Comparison of ENCODE assay signal across 1 cellular context in genomic region chr2:38685116-38685735, GRCh38.
A peak's percentile ranks its signal among the peaks of the same experiment; 100 is the strongest.
TF ChIP-seq lines count a peak whose summit lies in the region.

No MANE protein-coding gene starts in this region.

TF ChIP-seq in HepG2, 621 proteins besides CTCF, POLR2A, EP300 and RAD21 (continued from another document and continues in another):
- TF ChIP-seq ZNF235 (CRISPR knock-in tag; IDR thresholded peaks at IDR 0.05; ENCODE audit: borderline replicate concordance) (no peak), ZNF343 (CRISPR knock-in tag; IDR thresholded peaks at IDR 0.05) (no peak), ZKSCAN8 (CRISPR knock-in tag; IDR thresholded peaks at IDR 0.05; ENCODE audit: borderline replicate concordance) (peak; percentile 63), MYPOP (CRISPR knock-in tag; IDR thresholded peaks at IDR 0.05) (peak; percentile 34; the same call in 1 of the 2 replicates), HES4 (CRISPR knock-in tag; IDR thresholded peaks at IDR 0.05; ENCODE audit: borderline replicate concordance) (no peak), PLSCR1 (CRISPR knock-in tag; IDR thresholded peaks at IDR 0.05; ENCODE audit: borderline replicate concordance) (no peak), PHB2 (IDR thresholded peaks at IDR 0.05; ENCODE audit: partially characterized antibody) (no peak), GLI4 (CRISPR knock-in tag; IDR thresholded peaks at IDR 0.05; ENCODE audit: borderline replicate concordance) (no peak), CSRNP1 (CRISPR knock-in tag; IDR thresholded peaks at IDR 0.05) (0 out of 2 replicates have a peak, but pooled peaks have one; percentile 43), TRIM22 (IDR thresholded peaks at IDR 0.05) (no peak), ZXDC (CRISPR knock-in tag; IDR thresholded peaks at IDR 0.05) (no peak), ZMAT3 (CRISPR knock-in tag; conservative IDR thresholded peaks at IDR 0.05) (no peak), HOXA3 (CRISPR knock-in tag; IDR thresholded peaks at IDR 0.05) (no peak; the same call in none of the 2 replicates), HDAC1 (CRISPR knock-in tag; IDR thresholded peaks at IDR 0.05) (peak; percentile 65), NONO (IDR thresholded peaks at IDR 0.05) (no peak), NONO (CRISPR knock-in tag; conservative IDR thresholded peaks at IDR 0.05) (no peak), HNF4G (IDR thresholded peaks at IDR 0.05; ENCODE audit: borderline replicate concordance, low read depth, low read length) (0 out of 2 replicates have a peak, but pooled peaks have one; percentile 25), HNF4G (CRISPR knock-in tag; IDR thresholded peaks at IDR 0.05; ENCODE audit: borderline replicate concordance, low read depth) (no peak), CHD4 (IDR thresholded peaks at IDR 0.05; ENCODE audit: borderline replicate concordance, low read length) (no peak), ZBTB14 (CRISPR knock-in tag; IDR thresholded peaks at IDR 0.05) (no peak), SRSF4 (IDR thresholded peaks at IDR 0.05; ENCODE audit: low read depth, low read length, poor library complexity, severe bottlenecking) (no peak), ZNF430 (CRISPR knock-in tag; IDR thresholded peaks at IDR 0.05) (0 out of 2 replicates have a peak, but pooled peaks have one; percentile 26), ZNF816 (CRISPR knock-in tag; IDR thresholded peaks at IDR 0.05; ENCODE audit: borderline replicate concordance) (no peak), RELA (CRISPR knock-in tag; IDR thresholded peaks at IDR 0.05) (no peak), XBP1 (CRISPR knock-in tag; IDR thresholded peaks at IDR 0.05) (no peak), UBTF (CRISPR knock-in tag; IDR thresholded peaks at IDR 0.05) (no peak), ZKSCAN5 (CRISPR knock-in tag; IDR thresholded peaks at IDR 0.05) (0 out of 2 replicates have a peak, but pooled peaks have one; percentile 60), ZBTB37 (CRISPR knock-in tag; IDR thresholded peaks at IDR 0.05) (peak; percentile 99), SCMH1 (CRISPR knock-in tag; IDR thresholded peaks at IDR 0.05; ENCODE audit: borderline replicate concordance) (no peak), ZNF44 (CRISPR knock-in tag; IDR thresholded peaks at IDR 0.05) (no peak), ZFX (CRISPR knock-in tag; IDR thresholded peaks at IDR 0.05; ENCODE audit: low read depth) (peak; percentile 39; the same call in 1 of the 2 replicates), ZFP36 (IDR thresholded peaks at IDR 0.05; ENCODE audit: borderline replicate concordance, low read depth, low read length, partially characterized antibody) (no peak), FOXA3 (CRISPR knock-in tag; IDR thresholded peaks at IDR 0.05) (peak; percentile 85), RFXAP (CRISPR knock-in tag; IDR thresholded peaks at IDR 0.05; ENCODE audit: borderline replicate concordance) (no peak), ZNF710 (CRISPR knock-in tag; IDR thresholded peaks at IDR 0.05; ENCODE audit: borderline replicate concordance) (0 out of 2 replicates have a peak, but pooled peaks have one; percentile 18), MTA3 (CRISPR knock-in tag; IDR thresholded peaks at IDR 0.05) (no peak), ZNF432 (CRISPR knock-in tag; IDR thresholded peaks at IDR 0.05; ENCODE audit: borderline replicate concordance) (no peak), ZNF761 (CRISPR knock-in tag; conservative IDR thresholded peaks at IDR 0.05) (no peak), ATF2 (CRISPR knock-in tag; IDR thresholded peaks at IDR 0.05) (0 out of 2 replicates have a peak, but pooled peaks have one; percentile 29), CENPX (CRISPR knock-in tag; IDR thresholded peaks at IDR 0.05) (no peak), SP140L (CRISPR knock-in tag; IDR thresholded peaks at IDR 0.05; ENCODE audit: borderline replicate concordance) (no peak), TAF15 (IDR thresholded peaks at IDR 0.05; ENCODE audit: low read depth, low read length, poor library complexity, severe bottlenecking) (no peak), KDM1A (CRISPR knock-in tag; IDR thresholded peaks at IDR 0.05) (no peak), KMT2A (CRISPR knock-in tag; IDR thresholded peaks at IDR 0.05) (no peak), ATF3 (CRISPR knock-in tag; IDR thresholded peaks at IDR 0.05) (no peak), MTF1 (CRISPR knock-in tag; IDR thresholded peaks at IDR 0.05) (no peak), ZZZ3 (CRISPR knock-in tag; IDR thresholded peaks at IDR 0.05; ENCODE audit: borderline replicate concordance) (no peak), NR2F1 (CRISPR knock-in tag; IDR thresholded peaks at IDR 0.05) (no peak), SRSF1 (optimal IDR thresholded peaks at IDR 0.05; ENCODE audit: low read depth, low read length) (no peak), TGIF2 (CRISPR knock-in tag; IDR thresholded peaks at IDR 0.05) (no peak), ZNF790 (CRISPR knock-in tag; IDR thresholded peaks at IDR 0.05; ENCODE audit: borderline replicate concordance) (no peak), YY1 (IDR thresholded peaks at IDR 0.05; ENCODE audit: insufficient read depth, insufficient replicate concordance, low read depth, low read length) (no peak), NFE2L1 (CRISPR knock-in tag; IDR thresholded peaks at IDR 0.05; ENCODE audit: borderline replicate concordance) (no peak), MYNN (CRISPR knock-in tag; IDR thresholded peaks at IDR 0.05; ENCODE audit: low read depth) (peak; percentile 73; the same call in 1 of the 2 replicates)
